In the genomic region with DNA sequence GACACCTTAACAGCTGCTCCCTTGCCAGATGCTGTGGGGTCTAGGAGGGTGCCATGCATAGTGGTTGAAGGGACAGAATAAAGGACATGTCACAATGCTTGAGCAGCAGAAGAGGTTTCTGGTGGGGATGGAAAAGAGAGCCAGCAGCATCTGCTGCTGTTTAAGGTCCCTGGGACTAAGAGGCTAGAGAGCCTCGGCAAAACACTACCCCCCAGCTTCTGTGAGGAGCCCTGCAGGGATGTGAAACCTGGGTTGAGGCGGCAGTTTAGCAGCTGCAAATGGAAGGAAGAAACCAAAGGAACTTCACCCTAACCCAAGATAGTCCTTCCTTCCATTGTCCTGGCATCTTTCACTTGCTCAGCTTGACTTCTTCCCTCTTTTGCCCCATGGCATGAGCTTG, we compare ENCODE assay signal across 14 cellular contexts. TPM values are rescaled to one million over a fixed set of nuclear protein-coding genes. Genes with fewer than 3 reads are reported as not detected.
DNase-seq lines count a peak whose midpoint lies in the region; ATAC-seq and TF ChIP-seq lines count a peak whose summit lies in the region.
"Had no signal": no experiment of that assay in that cellular context is flagged by ENCODE, and none has a peak within 500 bp of the region (broad histone marks: within the 10 kb centered on the region; RNA-seq: fewer than 3 reads in every experiment).

No MANE protein-coding gene starts in this region.

- no peak for TF ChIP-seq POLR2A in heart left ventricle (IDR thresholded peaks at IDR 0.05)

- intact Hi-C loops in heart left ventricle (cut with DNase I) (loop anchor here in 7 of 10 donors (5.0 kb wide), 3 partner anchors 33 to 42 kb away; a partner anchor contains a TSS), left ventricle myocardium superior (cut with micrococcal nuclease) (no loop called here)

- H3K9me3 ChIP-seq in heart left ventricle (no peaks in the 10 kb centered on the region), mucosa of rectum (ENCODE audit: control insufficient read depth in 2 of 2, low read length in 2 of 2) (no peaks in the 10 kb centered on the region)

- H3K4me3 ChIP-seq in heart left ventricle (no peak overlapping the region), mucosa of rectum (ENCODE audit: low read length in 2 of 2) (no peak overlapping the region)

- H3K27ac ChIP-seq in heart left ventricle = peak overlapping the region; percentile 49 to 86 (median 76)
- peak overlapping the region; percentile 74 for H3K27ac ChIP-seq in caudate nucleus (ENCODE audit: low read depth, low read length)
- H3K27ac ChIP-seq in mucosa of rectum (ENCODE audit: low read depth in 2 of 2, low read length in 2 of 2) = peak overlapping the region; percentile 86 to 91

- WGBS in heart left ventricle, 4 donors = 49 to 73% (median 65%) methylated on average over 2 of the region's 2 CpGs

- H3K27me3 ChIP-seq in heart left ventricle (no peaks in the 10 kb centered on the region), mucosa of rectum (ENCODE audit: control insufficient read depth in 2 of 2, insufficient read depth in 2 of 2, low read length in 2 of 2) (no peaks in the 10 kb centered on the region)

- ATAC-seq in heart left ventricle (no peak), left ventricle myocardium superior (no peak), HG03354 (IDR thresholded peaks at IDR 0.05; ENCODE audit: poor library complexity, severe bottlenecking, unreplicated experiment) (no peak), GM18498 (IDR thresholded peaks at IDR 0.05; ENCODE audit: unreplicated experiment) (no peak)
- ATAC-seq: activated CD8-positive, alpha-beta T cell treated with anti-CD3 and anti-CD28 coated beads, Interleukin-2, amount 10 ng/mL, durations not matched to agents 7 days and 5 days had no signal

- DNase-seq in heart left ventricle (no peak), left ventricle myocardium superior (no peak), caudate nucleus (lab: John Stamatoyannopoulos, UW) (no peak), dedifferentiated amniotic fluid mesenchymal stem cell (ENCODE audit: extremely low spot score) (no peak), NCI-H128 (lab: John Stamatoyannopoulos, UW; ENCODE audit: unreplicated experiment) (no peak)
- DNase-seq: activated CD8-positive, alpha-beta T cell treated with anti-CD3 and anti-CD28 coated beads, Interleukin-2, amount 10 ng/mL, durations not matched to agents 7 days and 5 days; activated naive CD4-positive, alpha-beta T cell treated with anti-CD3 and anti-CD28 coated beads, Interleukin-2, amount 50 U/mL, for 16 hours; effector CD8-positive, alpha-beta T cell; H7; Kasumi-1; NCI-H510A treated with DMSO at 0.1 percent for 48 hours had no signal

- H3K9ac ChIP-seq in mucosa of rectum (ENCODE audit: low read depth in 1 of 2, low read length in 2 of 2) = peak overlapping the region; percentile 26 to 45

- TF ChIP-seq CTCF in heart left ventricle (IDR thresholded peaks at IDR 0.05) = peak in 3 of 12 donors; percentile 20 to 32 (median 28)

- peaks cover 0 to 37% (median 6%) of the 10 kb centered on the region in 9 donors for H3K36me3 ChIP-seq in heart left ventricle
- H3K36me3 ChIP-seq in mucosa of rectum (ENCODE audit: control insufficient read depth in 2 of 2, insufficient read depth in 2 of 2, low read length in 2 of 2) = peaks cover 4 to 7% of the 10 kb centered on the region in 2 donors

- peaks cover 17 to 96% (median 77%) of the 10 kb centered on the region in 12 donors for H3K4me1 ChIP-seq in heart left ventricle
- H3K4me1 ChIP-seq in mucosa of rectum (ENCODE audit: control insufficient read depth in 2 of 2, insufficient read depth in 2 of 2, low read length in 2 of 2) = peaks cover 47 to 64% of the 10 kb centered on the region in 2 donors

RNA-seq across cellular contexts. Expression of a gene that starts 39.4 kb away (rescaled TPM):
- total RNA-seq in heart left ventricle (10 to 100 TPM; 13.3 to 28.2 (median 18.4) TPM), left ventricle myocardium superior (12.1 TPM)
- polyA plus RNA-seq in heart left ventricle = 10 to 100 TPM in 1 of 2 donors, 1 to 10 TPM in 1; 9.2 to 10.5 TPM
